Comparison of ENCODE assay signal across 26 cellular contexts in genomic region chr9:131827821-131828369, GRCh38.
"Had no signal": no experiment of that assay in that cellular context is flagged by ENCODE, and none has a peak within 500 bp of the region (broad histone marks: within the 10 kb centered on the region; RNA-seq: fewer than 3 reads in every experiment).

No MANE protein-coding gene starts in this region.

- H3K4me1 ChIP-seq: heart right ventricle, left ventricle myocardium inferior, right atrium auricular region, tibial nerve, uterus had no signal

- H3K4me3 Mint-ChIP-seq: memory B cell; naive thymus-derived CD4-positive, alpha-beta T cell; natural killer cell treated with Interleukin-12 subunit alpha and Interleukin-12 subunit beta and Interleukin-15 and Interleukin-18, amount 100 ng/mL, for 72 hours; stimulated activated naive B cell treated with anti-CD40 and anti-IgM and Interleukin-4, amounts not matched to agents 10 μg/mL and 1 μg/mL and 100 μg/mL, for 72 hours; stimulated activated naive CD8-positive, alpha-beta T cell treated with anti-CD3 and anti-CD28 coated beads, Interleukin-15, Interleukin-2, amounts not matched to agents 100 ng/mL and 50 ng/mL, for 24 hours; type B pancreatic cell had no signal

- H3K27me3 ChIP-seq: hepatocyte, ovary, right atrium auricular region had no signal

- H3K4me2 ChIP-seq: hepatocyte had no signal

- H3K79me2 ChIP-seq: hepatocyte had no signal

- DNase-seq: heart right ventricle; left ventricle myocardium inferior; midbrain; naive thymus-derived CD4-positive, alpha-beta T cell; occipital lobe; ovary; stimulated activated CD4-positive, alpha-beta T cell treated with anti-CD3 and anti-CD28 coated beads, Interleukin-12 subunit alpha, Interleukin-12 subunit beta, amount 100 ng/mL, for 4 hours; stimulated activated CD4-positive, alpha-beta T cell treated with anti-CD3 and anti-CD28 coated beads, Interleukin-15, amount 100 ng/mL, for 24 hours; stimulated activated CD4-positive, alpha-beta T cell treated with anti-CD3 and anti-CD28 coated beads, Interleukin-2, amount 100 ng/mL, for 24 hours; stimulated activated CD4-positive, alpha-beta T cell treated with anti-CD3 and anti-CD28 coated beads, Interleukin-4, amount 100 ng/mL, for 1 hour; stimulated activated naive B cell treated with anti-CD40 and anti-IgM and Interleukin-4, amounts not matched to agents 10 μg/mL and 1 μg/mL and 100 μg/mL, for 72 hours; substantia nigra; uterus had no signal

- ATAC-seq: heart right ventricle; mucosa of descending colon; naive thymus-derived CD4-positive, alpha-beta T cell; sciatic nerve; stimulated activated naive B cell treated with anti-CD40 and anti-IgM and Interleukin-4, amounts not matched to agents 10 μg/mL and 1 μg/mL and 100 μg/mL, for 72 hours had no signal

- H3K9me3 Mint-ChIP-seq: memory B cell; natural killer cell treated with Interleukin-12 subunit alpha and Interleukin-12 subunit beta and Interleukin-15 and Interleukin-18, amount 100 ng/mL, for 72 hours; stimulated activated naive CD8-positive, alpha-beta T cell treated with anti-CD3 and anti-CD28 coated beads, Interleukin-15, Interleukin-2, amounts not matched to agents 100 ng/mL and 50 ng/mL, for 24 hours; type B pancreatic cell had no signal

- H3K36me3 ChIP-seq: heart right ventricle, left ventricle myocardium inferior, neutrophil, ovary, right atrium auricular region, tibial nerve, uterus had no signal

- H2AFZ ChIP-seq: hepatocyte had no signal

- H3K4me1 Mint-ChIP-seq: memory B cell; stimulated activated naive B cell treated with anti-CD40 and anti-IgM and Interleukin-4, amounts not matched to agents 10 μg/mL and 1 μg/mL and 100 μg/mL, for 72 hours had no signal

- H3K27ac Mint-ChIP-seq: memory B cell; naive thymus-derived CD4-positive, alpha-beta T cell; natural killer cell treated with Interleukin-12 subunit alpha and Interleukin-12 subunit beta and Interleukin-15 and Interleukin-18, amount 100 ng/mL, for 72 hours; progenitor cell of endocrine pancreas; stimulated activated naive B cell treated with anti-CD40 and anti-IgM and Interleukin-4, amounts not matched to agents 10 μg/mL and 1 μg/mL and 100 μg/mL, for 72 hours; stimulated activated naive CD8-positive, alpha-beta T cell treated with anti-CD3 and anti-CD28 coated beads, Interleukin-15, Interleukin-2, amounts not matched to agents 100 ng/mL and 50 ng/mL, for 24 hours; type B pancreatic cell had no signal

- H3K4me3 ChIP-seq: heart right ventricle, hepatocyte, left ventricle myocardium inferior, lung, mucosa of descending colon, ovary, right atrium auricular region, skin epidermis, tibial nerve, uterus had no signal

- H3K9me3 ChIP-seq: heart right ventricle, left ventricle myocardium inferior, mucosa of descending colon, neutrophil, ovary, right atrium auricular region, uterus had no signal

- H3K36me3 Mint-ChIP-seq: memory B cell; natural killer cell treated with Interleukin-12 subunit alpha and Interleukin-12 subunit beta and Interleukin-15 and Interleukin-18, amount 100 ng/mL, for 72 hours; stimulated activated naive B cell treated with anti-CD40 and anti-IgM and Interleukin-4, amounts not matched to agents 10 μg/mL and 1 μg/mL and 100 μg/mL, for 72 hours; type B pancreatic cell had no signal

- H3K27ac ChIP-seq: heart right ventricle, hepatocyte, left ventricle myocardium inferior, neutrophil, ovary, right atrium auricular region, skin epidermis, tibial nerve, uterus had no signal
